In genomic region chr1:171429137-171429536, GRCh38 we compare ENCODE assay signal across 19 cellular contexts. TPM values are rescaled to one million over a fixed set of nuclear protein-coding genes. Genes with fewer than 3 reads are reported as not detected.
A peak's percentile ranks its signal among the peaks of the same experiment; 100 is the strongest.
DNase-seq lines count a peak whose midpoint lies in the region; ATAC-seq, FAIRE-seq and TF ChIP-seq lines count a peak whose summit lies in the region.
"Had no signal": no experiment of that assay in that cellular context is flagged by ENCODE, and none has a peak within 500 bp of the region (broad histone marks: within the 10 kb centered on the region; RNA-seq: fewer than 3 reads in every experiment).

No MANE protein-coding gene starts in this region.

- no peaks in the 10 kb centered on the region for H3K4me1 ChIP-seq in K562 (replicated peaks in 1 of 2; ENCODE audit: control insufficient read depth in 2 of 2, insufficient read depth in 2 of 2, low read length in 2 of 2)
- H3K4me1 ChIP-seq in neural progenitor cell: peaks cover 49% of the 10 kb centered on the region
- H3K4me1 ChIP-seq: BE2C had no signal

- H3K79me2 ChIP-seq in K562 (ENCODE audit: control insufficient read depth, insufficient read depth, low read length) (no peaks in the 10 kb centered on the region), neural progenitor cell (ENCODE audit: low read depth) (no peaks in the 10 kb centered on the region)

- H3K4me2 ChIP-seq in K562 (ENCODE audit: insufficient read depth, low read length) (no peak overlapping the region), neural progenitor cell (peak overlapping the region; percentile 63)

- H3K9ac ChIP-seq in K562 (ENCODE audit: insufficient read depth in 1 of 2, low read depth in 2 of 2, low read length in 2 of 2): no peak overlapping the region
- H3K9ac ChIP-seq in neural progenitor cell: no peak overlapping the region

- no peak for FAIRE-seq in K562 (lab: Jason Lieb, UNC)
- FAIRE-seq: A204.1, G401.6, GM12892, GM19239 had no signal

- ATAC-seq in K562: no peak
- ATAC-seq: HCT116 had no signal

- peaks cover 15 to 40% of the 10 kb centered on the region in 2 experiments for H3K27me3 ChIP-seq in K562 (ENCODE audit: control insufficient read depth in 2 of 2, insufficient read depth in 2 of 2, low read length in 2 of 2)
- no peaks in the 10 kb centered on the region for H3K27me3 ChIP-seq in neural progenitor cell
- H3K27me3 ChIP-seq: BE2C had no signal

- POLR2A ChIA-PET in K562 (lab: Yijun Ruan, JAX): no interaction called here

- H3K27me3 Mint-ChIP-seq in neural progenitor cell (ENCODE audit: insufficient read depth, low read depth): peaks cover 3% of the 10 kb centered on the region
- H3K27me3 Mint-ChIP-seq in glutamatergic neuron (ENCODE audit: unreplicated experiment): no peaks in the 10 kb centered on the region

- DNase-seq in Kasumi-1 (lab: John Stamatoyannopoulos, UW) (peak; percentile 74), SKM-1 (lab: John Stamatoyannopoulos, UW; ENCODE audit: unreplicated experiment) (peak; percentile 59), K562 (ENCODE audit: extremely low read depth in 1 of 4, low spot score in 3 of 4) (no peak), neural progenitor cell (ENCODE audit: low spot score) (peak; percentile 70), ACHN (no peak), glutamatergic neuron (no peak), NCI-H1417 treated with DMSO at 0.1 percent for 48 hours (lab: John Stamatoyannopoulos, UW) (no peak)
- DNase-seq: BE2C; CD4-positive, alpha-beta memory T cell; DMS79 treated with DMSO at 0.1 percent for 48 hours; EL; GOT3 had no signal

- H3F3A ChIP-seq in neural progenitor cell (ENCODE audit: low read depth): peaks cover 49% of the 10 kb centered on the region

- H3K27ac ChIP-seq in K562 (ENCODE audit: extremely low read depth, low read depth, low read length): no peak overlapping the region
- peak overlapping the region; percentile 74 for H3K27ac ChIP-seq in neural progenitor cell
- H3K27ac ChIP-seq: C4-2B, HL-60 had no signal

- H3K9me3 Mint-ChIP-seq in neural progenitor cell (peaks cover 19% of the 10 kb centered on the region), glutamatergic neuron (ENCODE audit: unreplicated experiment) (peaks cover 4% of the 10 kb centered on the region)

- H3K27ac Mint-ChIP-seq in neural progenitor cell (no peak overlapping the region), glutamatergic neuron (ENCODE audit: unreplicated experiment) (no peak overlapping the region)
- H3K27ac Mint-ChIP-seq: CD4-positive, alpha-beta memory T cell had no signal

- no peak for TF ChIP-seq RAD21 in K562 (CRISPR knock-in tag; conservative IDR thresholded peaks at IDR 0.05 in 1 of 2, IDR thresholded peaks at IDR 0.05 in 1 of 2)

- in situ Hi-C loops in K562 (cut with MboI): no loop called here
- in situ Hi-C loops in ACHN (cut with HindIII; ENCODE audit: low pct_ligation_motif_present, low pct_unique_long_range_greater_than_20kb, low sequenced_read_pairs): no loop called here

- H2AFZ ChIP-seq in K562 (ENCODE audit: low read depth, low read length): no peak overlapping the region
- H2AFZ ChIP-seq in neural progenitor cell (replicated peaks): peak overlapping the region; percentile 68

- H3K36me3 Mint-ChIP-seq in neural progenitor cell (peaks cover 2% of the 10 kb centered on the region), glutamatergic neuron (ENCODE audit: unreplicated experiment) (peaks cover 10% of the 10 kb centered on the region)
- H3K36me3 Mint-ChIP-seq: CD4-positive, alpha-beta memory T cell had no signal

- H3K9me1 ChIP-seq in K562 (ENCODE audit: control insufficient read depth, insufficient read depth, low read length): no peaks in the 10 kb centered on the region

- H4K20me1 ChIP-seq in K562 (replicated peaks; ENCODE audit: control insufficient read depth, insufficient read depth, low read length) (no peaks in the 10 kb centered on the region), neural progenitor cell (ENCODE audit: low read depth) (no peaks in the 10 kb centered on the region)

- H3K4me3 ChIP-seq in K562: no peak overlapping the region
- H3K4me3 ChIP-seq in neural progenitor cell: peak overlapping the region; percentile 11

- H3K9me3 ChIP-seq in K562 (replicated peaks; ENCODE audit: control insufficient read depth, insufficient read depth, low read depth, low read length) (no peaks in the 10 kb centered on the region), neural progenitor cell (ENCODE audit: low read depth) (peaks cover 6% of the 10 kb centered on the region)
- H3K9me3 ChIP-seq: BE2C had no signal

- intact Hi-C loops in K562 (cut with micrococcal nuclease): no loop called here

- H3K36me3 ChIP-seq in K562 (ENCODE audit: control insufficient read depth, insufficient read depth, low read length): no peaks in the 10 kb centered on the region
- no peaks in the 10 kb centered on the region for H3K36me3 ChIP-seq in neural progenitor cell
- H3K36me3 ChIP-seq: BE2C had no signal

- BruUV-seq in K562 (replicated peaks; lab: Mats Ljungman, UMichigan): no TSS peak

- TF ChIP-seq CTCF in K562 (IDR thresholded peaks at IDR 0.05 in 2 of 3, conservative IDR thresholded peaks at IDR 0.05 in 1 of 3; ENCODE audit: insufficient read depth in 2 of 3, low read depth in 1 of 3, low read length in 3 of 3) (no peak), neural progenitor cell (IDR thresholded peaks at IDR 0.05) (no peak), glutamatergic neuron (IDR thresholded peaks at IDR 0.05; ENCODE audit: partially characterized antibody, unreplicated experiment) (no peak)

- CTCF ChIA-PET in K562 (lab: Yijun Ruan, JAX; ENCODE audit: low intra/inter-chr PET ratio): no interaction called here

- no peak overlapping the region for H3K4me3 Mint-ChIP-seq in neural progenitor cell
- H3K4me3 Mint-ChIP-seq in glutamatergic neuron (ENCODE audit: unreplicated experiment): no peak overlapping the region
- H3K4me3 Mint-ChIP-seq: CD4-positive, alpha-beta memory T cell had no signal

- no peak for TF ChIP-seq EP300 in K562 (IDR thresholded peaks at IDR 0.05; ENCODE audit: low read length)

- WGBS in K562 (ENCODE audit: insufficient coverage, low coverage, missing lambda C conversion rate): 3% methylated on average over 6 of the region's 6 CpGs

- H3K4me1 Mint-ChIP-seq in neural progenitor cell (peaks cover 14% of the 10 kb centered on the region), glutamatergic neuron (ENCODE audit: low read depth, unreplicated experiment) (peaks cover 5% of the 10 kb centered on the region)

- TF ChIP-seq POLR2A in K562 (conservative IDR thresholded peaks at IDR 0.05): no peak

TF ChIP-seq in K562, 482 proteins besides CTCF, POLR2A, EP300 and RAD21:
- TF ChIP-seq SPI1 (IDR thresholded peaks at IDR 0.05; ENCODE audit: borderline replicate concordance, low read depth, low read length) (peak; percentile 79; the same call in 1 of the 2 replicates), ZZZ3 (IDR thresholded peaks at IDR 0.05) (no peak), PML (IDR thresholded peaks at IDR 0.05; ENCODE audit: low read length) (no peak)
- TF ChIP-seq, protein P1, sequence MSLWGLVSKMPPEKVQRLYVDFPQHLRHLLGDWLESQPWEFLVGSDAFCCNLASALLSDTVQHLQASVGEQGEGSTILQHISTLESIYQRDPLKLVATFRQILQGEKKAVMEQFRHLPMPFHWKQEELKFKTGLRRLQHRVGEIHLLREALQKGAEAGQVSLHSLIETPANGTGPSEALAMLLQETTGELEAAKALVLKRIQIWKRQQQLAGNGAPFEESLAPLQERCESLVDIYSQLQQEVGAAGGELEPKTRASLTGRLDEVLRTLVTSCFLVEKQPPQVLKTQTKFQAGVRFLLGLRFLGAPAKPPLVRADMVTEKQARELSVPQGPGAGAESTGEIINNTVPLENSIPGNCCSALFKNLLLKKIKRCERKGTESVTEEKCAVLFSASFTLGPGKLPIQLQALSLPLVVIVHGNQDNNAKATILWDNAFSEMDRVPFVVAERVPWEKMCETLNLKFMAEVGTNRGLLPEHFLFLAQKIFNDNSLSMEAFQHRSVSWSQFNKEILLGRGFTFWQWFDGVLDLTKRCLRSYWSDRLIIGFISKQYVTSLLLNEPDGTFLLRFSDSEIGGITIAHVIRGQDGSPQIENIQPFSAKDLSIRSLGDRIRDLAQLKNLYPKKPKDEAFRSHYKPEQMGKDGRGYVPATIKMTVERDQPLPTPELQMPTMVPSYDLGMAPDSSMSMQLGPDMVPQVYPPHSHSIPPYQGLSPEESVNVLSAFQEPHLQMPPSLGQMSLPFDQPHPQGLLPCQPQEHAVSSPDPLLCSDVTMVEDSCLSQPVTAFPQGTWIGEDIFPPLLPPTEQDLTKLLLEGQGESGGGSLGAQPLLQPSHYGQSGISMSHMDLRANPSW (CRISPR knock-in tag; IDR thresholded peaks at IDR 0.05): no peak

RNA-seq across cellular contexts. Expression of gene PRRC2C, which starts 56.2 kb away (rescaled TPM):
- total RNA-seq in K562 (2011; cell fraction: chromatin; rRNA removed; ENCODE audit: low replicate concordance): 76.1 and 296 TPM in 2 replicates
- total RNA-seq in K562 (2011; cell fraction: nucleolus; rRNA removed): 45.2 and 70.9 TPM in 2 replicates
- total RNA-seq in K562 (2011; cell fraction: nucleoplasm; rRNA removed): 123 and 188 TPM in 2 replicates
- total RNA-seq in K562 (2014; rRNA removed) (69.5 and 76.7 TPM in 2 replicates), K562 (2014; rRNA removed; fragmentation: Illumina TruSeq; extraction: Trizol) (89.2 and 102 TPM in 2 replicates), K562 (2015; rRNA removed; fragmentation: Illumina TruSeq; extraction: Trizol) (105 and 107 TPM in 2 replicates), K562 (2021) (218 and 237 TPM in 2 replicates), neural progenitor cell (ENCODE audit: low replicate concordance) (89.9 and 90.9 TPM in 2 replicates), glutamatergic neuron (ENCODE audit: unreplicated experiment) (201 TPM)
- polyA plus RNA-seq in K562 (2011; rRNA removed) (101 and 108 TPM in 2 replicates), K562 (2014; fragmentation: Illumina TruSeq; extraction: Trizol) (164 and 206 TPM in 2 replicates), K562 (2014; fragmentation: Nextera tagmentation; extraction: Ambion mirVana) (10 to 100 TPM; 61.9 to 93.0 TPM), K562 (2014; rRNA removed) (108 and 114 TPM in 2 replicates)
- polyA plus RNA-seq in K562 (2011; cell fraction: cytosol; rRNA removed): 105 and 130 TPM in 2 replicates
- 134 and 156 TPM in 2 replicates for polyA plus RNA-seq in K562 (2011; cell fraction: nucleus; rRNA removed)
- 85.6 and 96.6 TPM in 2 replicates for polyA plus RNA-seq in K562 (2012)
- 135 and 143 TPM in 2 replicates for polyA minus RNA-seq in K562 (2011; rRNA and poly(A)+ RNA removed)
- 137 and 143 TPM in 2 replicates for polyA minus RNA-seq in K562 (2011; cell fraction: cytosol; rRNA and poly(A)+ RNA removed)
- 50.5 and 95.9 TPM in 2 replicates for polyA minus RNA-seq in K562 (2011; cell fraction: nucleus; rRNA and poly(A)+ RNA removed)

Comparison
In these comparisons a context has a peak if more than half of its experiments do, and no peak if none do; other contexts are left out.
1. DNase-seq: peak in Kasumi-1 (2 of 2), SKM-1 (single experiment) and neural progenitor cell (single experiment); none in K562 (0 of 4), ACHN (single experiment), glutamatergic neuron (single experiment) and NCI-H1417 treated with DMSO at 0.1 percent for 48 hours (single experiment).